In genomic region chr11:128518493-128519207, GRCh38 we compare ENCODE assay signal across 10 cellular contexts.
DNase-seq lines count a peak whose midpoint lies in the region; ATAC-seq, FAIRE-seq and TF ChIP-seq lines count a peak whose summit lies in the region.
"Had no signal": no experiment of that assay in that cellular context is flagged by ENCODE, and none has a peak within 500 bp of the region (broad histone marks: within the 10 kb centered on the region; RNA-seq: fewer than 3 reads in every experiment).

No MANE protein-coding gene starts in this region.

- H3K4me1 ChIP-seq in parathyroid adenoma (no peaks in the 10 kb centered on the region), foreskin keratinocyte (peaks cover 21% of the 10 kb centered on the region)

- ATAC-seq in GM18520 (IDR thresholded peaks at IDR 0.05; ENCODE audit: unreplicated experiment) (no peak), HG02798 (IDR thresholded peaks at IDR 0.05; ENCODE audit: poor library complexity, unreplicated experiment) (no peak), foreskin keratinocyte (no peak)

- H3K36me3 ChIP-seq in parathyroid adenoma (ENCODE audit: control insufficient read depth, insufficient read depth, low read length): no peaks in the 10 kb centered on the region

- no peak overlapping the region for H2AFZ ChIP-seq in parathyroid adenoma

- CTCF ChIA-PET in Calu3 (lab: Charles Lee): interaction anchor here (0.8 to 1.4 kb wide), 4 partner anchors 9 to 357 kb away, joined by 4 to 12 read pairs (median 4); no protein-coding TSS in a partner anchor

- intact Hi-C loops in Calu3 (cut with micrococcal nuclease; ENCODE audit: unreplicated experiment): loop anchor here (10.0 kb wide), 1 partner anchor 224 kb away; no protein-coding TSS in a partner anchor

- DNase-seq in Calu3: no peak
- DNase-seq in M059J (ENCODE audit: low read depth): peak; percentile 56
- DNase-seq in coronary artery (ENCODE audit: low spot score): no peak
- no peak for DNase-seq in D721Med (ENCODE audit: insufficient read length, low spot score)
- no peak for DNase-seq in foreskin keratinocyte
- DNase-seq: caudate nucleus, NCI-H446 had no signal

- H3K4me1 Mint-ChIP-seq in Calu3 (ENCODE audit: low read depth, unreplicated experiment): peaks cover 62% of the 10 kb centered on the region

- peak overlapping the region; percentile 82 for H3K4me3 ChIP-seq in coronary artery
- peak overlapping the region; percentile 85 for H3K4me3 ChIP-seq in parathyroid adenoma (ENCODE audit: low read depth, low read length)

- FAIRE-seq in D721Med (lab: Jason Lieb, UNC): no peak

- no TSS peak for BruUV-seq in Calu3 (replicated peaks; lab: Mats Ljungman, UMichigan)

- no peaks in the 10 kb centered on the region for H3K9me3 Mint-ChIP-seq in Calu3 (ENCODE audit: low read depth, unreplicated experiment)

- H3K27ac Mint-ChIP-seq in Calu3 (ENCODE audit: unreplicated experiment): no peak overlapping the region

- H3K27ac ChIP-seq in coronary artery: peak overlapping the region; percentile 68 to 78
- no peak overlapping the region for H3K27ac ChIP-seq in parathyroid adenoma
- H3K27ac ChIP-seq in foreskin keratinocyte: no peak overlapping the region

- H3K9ac ChIP-seq in parathyroid adenoma: no peak overlapping the region

- no peaks in the 10 kb centered on the region for H3K27me3 ChIP-seq in parathyroid adenoma (ENCODE audit: control insufficient read depth, insufficient read depth, low read length)
- no peaks in the 10 kb centered on the region for H3K27me3 ChIP-seq in foreskin keratinocyte

- H3K27me3 Mint-ChIP-seq in Calu3 (ENCODE audit: unreplicated experiment): no peaks in the 10 kb centered on the region

- TF ChIP-seq CTCF in Calu3 (IDR thresholded peaks at IDR 0.05; ENCODE audit: unreplicated experiment): no peak
- TF ChIP-seq CTCF in coronary artery (IDR thresholded peaks at IDR 0.05): no peak
- no peak for TF ChIP-seq CTCF in parathyroid adenoma (IDR thresholded peaks at IDR 0.05)
- TF ChIP-seq CTCF in D721Med (IDR thresholded peaks at IDR 0.05; ENCODE audit: insufficient read depth, missing control alignments): no peak
- TF ChIP-seq CTCF in foreskin keratinocyte (conservative IDR thresholded peaks at IDR 0.05): no peak

- H3K9me3 ChIP-seq in parathyroid adenoma (ENCODE audit: control insufficient read depth, low read length): no peaks in the 10 kb centered on the region

- peak overlapping the region; percentile 26 for H3K4me2 ChIP-seq in parathyroid adenoma (ENCODE audit: low read length)

- peaks cover 35% of the 10 kb centered on the region for H3K36me3 Mint-ChIP-seq in Calu3 (ENCODE audit: insufficient read depth, unreplicated experiment)

- no peaks in the 10 kb centered on the region for H3K79me2 ChIP-seq in parathyroid adenoma

- peak overlapping the region; percentile 56 for H3K4me3 Mint-ChIP-seq in Calu3 (ENCODE audit: low read depth, unreplicated experiment)

Comparison
In these comparisons a context has a peak if more than half of its experiments do, and no peak if none do; other contexts are left out.
1. H3K27ac ChIP-seq: peak in coronary artery (2 of 2); none in parathyroid adenoma (single experiment) and foreskin keratinocyte (single experiment).